In genomic region chr1:222814536-222815366, GRCh38 we compare ENCODE assay signal across 8 cellular contexts. TPM values are rescaled to one million over a fixed set of nuclear protein-coding genes. Genes with fewer than 3 reads are reported as not detected.
DNase-seq lines count a peak whose midpoint lies in the region; ATAC-seq and TF ChIP-seq lines count a peak whose summit lies in the region.

TSS of gene DISP1 (plus strand) at chr1:222815039. CDS start at chr1:222942824, 127,785 bp downstream.

- no peaks in the 10 kb centered on the region for H3K27me3 ChIP-seq in neural cell (ENCODE audit: insufficient read depth, low read depth, low read length)
- H3K27me3 ChIP-seq in stomach: no peaks in the 10 kb centered on the region

- H3K36me3 ChIP-seq in neural cell (ENCODE audit: insufficient read depth, low read length) (no peaks in the 10 kb centered on the region), stomach (no peaks in the 10 kb centered on the region)

- no peaks in the 10 kb centered on the region for H3K9me2 ChIP-seq in neural cell (ENCODE audit: insufficient read depth, low read length)

- TF ChIP-seq CTCF in foreskin fibroblast (IDR thresholded peaks at IDR 0.05; ENCODE audit: low read depth, low read length) (no peak), neural cell (IDR thresholded peaks at IDR 0.05; ENCODE audit: poor library complexity, severe bottlenecking) (no peak), stomach (IDR thresholded peaks at IDR 0.05) (no peak)

- peak within 1 kb of the TSS; percentile 71 for H3K4me2 ChIP-seq in neural cell (ENCODE audit: low read length)

- intact Hi-C loops in stomach (cut with DNase I; ENCODE audit: low total_unique reads): no loop called here

- H3K9ac ChIP-seq in neural cell (ENCODE audit: low read length): peak within 1 kb of the TSS; percentile 80

- H3K9me3 ChIP-seq in neural cell (ENCODE audit: low read length): no peaks in the 10 kb centered on the region
- H3K9me3 ChIP-seq in stomach: no peaks in the 10 kb centered on the region

- no peaks in the 10 kb centered on the region for H4K20me1 ChIP-seq in neural cell (ENCODE audit: insufficient read depth)

- TF ChIP-seq RAD21 in neural cell (conservative IDR thresholded peaks at IDR 0.05): peak; percentile 37

- peak within 1 kb of the TSS; percentile 90 for H3K4me3 ChIP-seq in Jurkat, Clone E6-1 (ENCODE audit: low read length)
- peak within 1 kb of the TSS; percentile 70 to 86 for H3K4me3 ChIP-seq in foreskin fibroblast (ENCODE audit: low read depth in 1 of 2, low read length in 2 of 2)
- peak within 1 kb of the TSS; percentile 91 for H3K4me3 ChIP-seq in neural cell (ENCODE audit: low read length)
- peak within 1 kb of the TSS; percentile 62 to 94 (median 88) for H3K4me3 ChIP-seq in stomach

- 2 to 3% (median 2%) methylated on average over 45 to 62 of the region's 62 CpGs for WGBS in stomach, 5 donors

- no peaks in the 10 kb centered on the region for H3F3A ChIP-seq in neural cell (ENCODE audit: insufficient read depth, low read length, poor library complexity, severe bottlenecking)

- H3K79me2 ChIP-seq in neural cell (replicated peaks; ENCODE audit: insufficient read depth, low read length): peaks cover 29% of the 10 kb centered on the region

- H3K27ac ChIP-seq in neural cell (ENCODE audit: low read length): peak within 1 kb of the TSS; percentile 79
- peak within 1 kb of the TSS; percentile 76 to 96 (median 94) for H3K27ac ChIP-seq in stomach

- TF ChIP-seq POLR2A in stomach (IDR thresholded peaks at IDR 0.05): no peak

- TF ChIP-seq EP300 in neural cell (conservative IDR thresholded peaks at IDR 0.05; ENCODE audit: poor library complexity, severe bottlenecking) (no peak), stomach (IDR thresholded peaks at IDR 0.05) (no peak)

- peak within 1 kb of the TSS; percentile 94 for H2AFZ ChIP-seq in neural cell (ENCODE audit: low read depth, low read length)

- peaks cover 7 to 48% (median 27%) of the 10 kb centered on the region in 4 donors for H3K4me1 ChIP-seq in stomach

- ATAC-seq in GM21619 (IDR thresholded peaks at IDR 0.05; ENCODE audit: unreplicated experiment): peak; percentile 87

- DNase-seq in DMS79 treated with DMSO at 0.1 percent for 48 hours (lab: John Stamatoyannopoulos, UW) (peak; percentile 68), RPMI8226 (peak; percentile 83), activated gamma-delta T cell treated with Interleukin-2 at 50 U/mL for 16 hours (peak; percentile 63), foreskin fibroblast (peak; percentile 70 to 89), stomach (peak; percentile 89)
- peak; percentile 37 for DNase-seq in Jurkat, Clone E6-1 (ENCODE audit: low read depth, low spot score)

TF ChIP-seq in neural cell, 6 proteins besides CTCF, POLR2A, EP300 and RAD21:
- TF ChIP-seq EZH2 (IDR thresholded peaks at IDR 0.05; ENCODE audit: borderline replicate concordance, insufficient read depth, low read length, poor library complexity, severe bottlenecking) (no peak), MXI1 (conservative IDR thresholded peaks at IDR 0.05; ENCODE audit: poor library complexity, severe bottlenecking) (peak; percentile 53), POLR2AphosphoS5 (IDR thresholded peaks at IDR 0.05) (peak; percentile 63), SMC3 (conservative IDR thresholded peaks at IDR 0.05; ENCODE audit: poor library complexity) (peak; percentile 1), TAF1 (IDR thresholded peaks at IDR 0.05; ENCODE audit: low read depth) (no peak)
- TF ChIP-seq, protein P1, sequence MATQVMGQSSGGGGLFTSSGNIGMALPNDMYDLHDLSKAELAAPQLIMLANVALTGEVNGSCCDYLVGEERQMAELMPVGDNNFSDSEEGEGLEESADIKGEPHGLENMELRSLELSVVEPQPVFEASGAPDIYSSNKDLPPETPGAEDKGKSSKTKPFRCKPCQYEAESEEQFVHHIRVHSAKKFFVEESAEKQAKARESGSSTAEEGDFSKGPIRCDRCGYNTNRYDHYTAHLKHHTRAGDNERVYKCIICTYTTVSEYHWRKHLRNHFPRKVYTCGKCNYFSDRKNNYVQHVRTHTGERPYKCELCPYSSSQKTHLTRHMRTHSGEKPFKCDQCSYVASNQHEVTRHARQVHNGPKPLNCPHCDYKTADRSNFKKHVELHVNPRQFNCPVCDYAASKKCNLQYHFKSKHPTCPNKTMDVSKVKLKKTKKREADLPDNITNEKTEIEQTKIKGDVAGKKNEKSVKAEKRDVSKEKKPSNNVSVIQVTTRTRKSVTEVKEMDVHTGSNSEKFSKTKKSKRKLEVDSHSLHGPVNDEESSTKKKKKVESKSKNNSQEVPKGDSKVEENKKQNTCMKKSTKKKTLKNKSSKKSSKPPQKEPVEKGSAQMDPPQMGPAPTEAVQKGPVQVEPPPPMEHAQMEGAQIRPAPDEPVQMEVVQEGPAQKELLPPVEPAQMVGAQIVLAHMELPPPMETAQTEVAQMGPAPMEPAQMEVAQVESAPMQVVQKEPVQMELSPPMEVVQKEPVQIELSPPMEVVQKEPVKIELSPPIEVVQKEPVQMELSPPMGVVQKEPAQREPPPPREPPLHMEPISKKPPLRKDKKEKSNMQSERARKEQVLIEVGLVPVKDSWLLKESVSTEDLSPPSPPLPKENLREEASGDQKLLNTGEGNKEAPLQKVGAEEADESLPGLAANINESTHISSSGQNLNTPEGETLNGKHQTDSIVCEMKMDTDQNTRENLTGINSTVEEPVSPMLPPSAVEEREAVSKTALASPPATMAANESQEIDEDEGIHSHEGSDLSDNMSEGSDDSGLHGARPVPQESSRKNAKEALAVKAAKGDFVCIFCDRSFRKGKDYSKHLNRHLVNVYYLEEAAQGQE (IDR thresholded peaks at IDR 0.05; ENCODE audit: borderline replicate concordance): peak; percentile 27

RNA-seq across cellular contexts. Expression of gene DISP1, which starts in this region (rescaled TPM):
- 1.0 TPM for polyA plus RNA-seq in Jurkat, Clone E6-1 (2012; ENCODE audit: insufficient read depth, insufficient read length)
- polyA plus RNA-seq in neural cell (3.9 and 4.8 TPM in 2 replicates), stomach (1 to 10 TPM in 2 of 3 donors, under 1 TPM in 1; 0.87 to 2.6 (median 1.9) TPM)
- polyA minus RNA-seq in neural cell: 13.1 and 16.1 TPM in 2 replicates
- 100 to 1,000 TPM in 1 of 5 donors, 10 to 100 TPM in 2, 1 to 10 TPM in 1, not detected in 1; 4.9 to 277 (median 18.8) TPM for total RNA-seq in stomach

Comparison
In these comparisons a context has a peak if more than half of its experiments do, and no peak if none do; other contexts are left out.
1. Peak in every context shown above with its lines: DNase-seq, ATAC-seq, H3K4me3 ChIP-seq and H3K27ac ChIP-seq.
2. DNase-seq: peak in every context shown above with its lines; median percentile 89 in stomach; 83 in RPMI8226; 80 in foreskin fibroblast; 68 in DMS79 treated with DMSO at 0.1 percent for 48 hours; 63 in activated gamma-delta T cell treated with Interleukin-2 at 50 U/mL for 16 hours; 37 in Jurkat, Clone E6-1.